Comparison of ENCODE assay signal across 1 cellular context in genomic region chr7:95139922-95140321, GRCh38.
TF ChIP-seq lines count a peak whose summit lies in the region.

No MANE protein-coding gene starts in this region.

TF ChIP-seq in GM23338, 12 proteins besides CTCF, POLR2A, EP300 and RAD21 (continued from another document):
- no peak for TF ChIP-seq ZNF462 (CRISPR knock-in tag; IDR thresholded peaks at IDR 0.05)
- no peak for TF ChIP-seq POLR2AphosphoS5 (IDR thresholded peaks at IDR 0.05; ENCODE audit: low read depth)
- TF ChIP-seq STAT1 (IDR thresholded peaks at IDR 0.05; ENCODE audit: unreplicated experiment), result no peak
- no peak for TF ChIP-seq REST (IDR thresholded peaks at IDR 0.05; ENCODE audit: unreplicated experiment)
- no peak for TF ChIP-seq CREB1 (CRISPR knock-in tag; IDR thresholded peaks at IDR 0.05; ENCODE audit: low read depth)
- TF ChIP-seq ZNF331 (CRISPR knock-in tag; IDR thresholded peaks at IDR 0.05; ENCODE audit: low read depth), result no peak
- TF ChIP-seq NANOG (IDR thresholded peaks at IDR 0.05; ENCODE audit: borderline replicate concordance), result no peak
- TF ChIP-seq ZNF114 (CRISPR knock-in tag; IDR thresholded peaks at IDR 0.05), result no peak
